ENCODE assay signal across 19 cellular contexts in the genomic region with DNA sequence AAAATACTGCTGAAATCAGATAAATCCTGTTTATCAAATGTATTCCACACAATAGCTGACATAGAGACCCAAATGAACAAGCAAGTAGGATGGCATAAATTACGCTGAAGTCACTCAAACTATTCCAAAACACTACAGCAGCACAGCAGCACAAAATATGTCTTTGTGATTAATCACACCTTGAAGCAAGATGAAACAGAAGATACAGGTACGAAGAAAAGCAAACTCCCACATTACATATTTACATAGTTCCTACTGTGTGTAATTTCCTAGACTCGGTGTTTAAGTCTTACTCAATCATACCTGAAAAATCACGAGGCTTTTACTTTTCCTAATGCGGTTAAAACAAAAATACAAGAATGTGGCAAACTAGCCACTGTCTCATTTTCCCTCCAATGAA. TPM values are rescaled to one million over a fixed set of nuclear protein-coding genes. Genes with fewer than 3 reads are reported as not detected.
A peak's percentile ranks its signal among the peaks of the same experiment; 100 is the strongest.
DNase-seq lines count a peak whose midpoint lies in the region; ATAC-seq, FAIRE-seq and TF ChIP-seq lines count a peak whose summit lies in the region.
"Had no signal": no experiment of that assay in that cellular context is flagged by ENCODE, and none has a peak within 500 bp of the region (broad histone marks: within the 10 kb centered on the region; RNA-seq: fewer than 3 reads in every experiment).

No MANE protein-coding gene starts in this region.

- H3K9ac ChIP-seq in smooth muscle cell (ENCODE audit: low read depth), result no peak overlapping the region

- H3K9me3 Mint-ChIP-seq in activated naive CD8-positive, alpha-beta T cell (ENCODE audit: low read depth), result no peaks in the 10 kb centered on the region
- no peaks in the 10 kb centered on the region for H3K9me3 Mint-ChIP-seq in activated naive CD8-positive, alpha-beta T cell treated with anti-CD3 and anti-CD28 coated beads, Interleukin-2, amount 50 U/mL, for 24 hours
- no peaks in the 10 kb centered on the region for H3K9me3 Mint-ChIP-seq in dendritic cell treated with granulocyte-macrophage colony-stimulating factor and Interleukin-4, amounts not matched to agents 40 ng/mL and 50 ng/mL, for 4 days
- H3K9me3 Mint-ChIP-seq: HFFc6 had no signal

- TF ChIP-seq CTCF in HL-60 (IDR thresholded peaks at IDR 0.05; ENCODE audit: insufficient read depth, low read length) (no peak), smooth muscle cell (IDR thresholded peaks at IDR 0.05; ENCODE audit: borderline replicate concordance, insufficient read depth, poor library complexity, severe bottlenecking) (no peak), lower lobe of right lung (IDR thresholded peaks at IDR 0.05) (no peak)

- FAIRE-seq in frontal cortex (lab: Jason Lieb, UNC), result no peak
- FAIRE-seq: H1 had no signal

- no peak for DNase-seq in activated naive CD8-positive, alpha-beta T cell treated with anti-CD3 and anti-CD28 coated beads, Interleukin-2, amount 50 U/mL, for 24 hours
- DNase-seq in HL-60 (ENCODE audit: low read depth in 1 of 2, low spot score in 1 of 2) (no peak), smooth muscle cell (lab: John Stamatoyannopoulos, UW; ENCODE audit: unreplicated experiment) (no peak), OCI-M1 (lab: John Stamatoyannopoulos, UW) (no peak), frontal cortex (ENCODE audit: low spot score in 2 of 2) (no peak), lower lobe of right lung (no peak)
- DNase-seq: ACHN, DMS 273 treated with DMSO at 0.1 percent for 48 hours, HFFc6, Kasumi-1, NCI-H187 treated with DMSO at 0.1 percent for 48 hours, NCI-H2171, NCI-H82, Peyer's patch, SHP77 treated with DMSO at 0.1 percent for 48 hours had no signal

- H3K4me3 ChIP-seq in HL-60 (replicated peaks; ENCODE audit: insufficient read depth, low read length) (no peak overlapping the region), smooth muscle cell (no peak overlapping the region), lower lobe of right lung (no peak overlapping the region)
- H3K4me3 ChIP-seq: Peyer's patch had no signal

- WGBS in smooth muscle cell (ENCODE audit: low lambda C conversion rate), result 83% methylated on average over 5 of the region's 5 CpGs

- H3K4me2 ChIP-seq in smooth muscle cell, result no peak overlapping the region

- no peaks in the 10 kb centered on the region for H3K36me3 ChIP-seq in smooth muscle cell (ENCODE audit: low read depth)
- no peaks in the 10 kb centered on the region for H3K36me3 ChIP-seq in lower lobe of right lung
- H3K36me3 ChIP-seq: Peyer's patch had no signal

- no peaks in the 10 kb centered on the region for H3K27me3 Mint-ChIP-seq in activated naive CD8-positive, alpha-beta T cell
- H3K27me3 Mint-ChIP-seq in activated naive CD8-positive, alpha-beta T cell treated with anti-CD3 and anti-CD28 coated beads, Interleukin-2, amount 50 U/mL, for 24 hours, result no peaks in the 10 kb centered on the region
- no peaks in the 10 kb centered on the region for H3K27me3 Mint-ChIP-seq in dendritic cell treated with granulocyte-macrophage colony-stimulating factor and Interleukin-4, amounts not matched to agents 40 ng/mL and 50 ng/mL, for 4 days
- H3K27me3 Mint-ChIP-seq: B cell had no signal

- no peak overlapping the region for H2AFZ ChIP-seq in smooth muscle cell (ENCODE audit: low read depth)

- ATAC-seq in activated naive CD8-positive, alpha-beta T cell treated with anti-CD3 and anti-CD28 coated beads, Interleukin-2, amount 50 U/mL, for 24 hours, result no peak
- ATAC-seq in lower lobe of right lung, result no peak

- peak overlapping the region; percentile 76 for H3K27ac Mint-ChIP-seq in activated naive CD8-positive, alpha-beta T cell
- H3K27ac Mint-ChIP-seq in activated naive CD8-positive, alpha-beta T cell treated with anti-CD3 and anti-CD28 coated beads, Interleukin-2, amount 50 U/mL, for 24 hours, result no peak overlapping the region
- peak overlapping the region; percentile 17 for H3K27ac Mint-ChIP-seq in dendritic cell treated with granulocyte-macrophage colony-stimulating factor and Interleukin-4, amounts not matched to agents 40 ng/mL and 50 ng/mL, for 4 days
- H3K27ac Mint-ChIP-seq: B cell, HFFc6 had no signal

- peaks cover 25% of the 10 kb centered on the region for H3K36me3 Mint-ChIP-seq in activated naive CD8-positive, alpha-beta T cell
- peaks cover 36% of the 10 kb centered on the region for H3K36me3 Mint-ChIP-seq in activated naive CD8-positive, alpha-beta T cell treated with anti-CD3 and anti-CD28 coated beads, Interleukin-2, amount 50 U/mL, for 24 hours (ENCODE audit: low read depth)
- H3K36me3 Mint-ChIP-seq in dendritic cell treated with granulocyte-macrophage colony-stimulating factor and Interleukin-4, amounts not matched to agents 40 ng/mL and 50 ng/mL, for 4 days (ENCODE audit: low read depth), result peaks cover 26% of the 10 kb centered on the region

- no peak overlapping the region for H3K4me3 Mint-ChIP-seq in activated naive CD8-positive, alpha-beta T cell
- H3K4me3 Mint-ChIP-seq in activated naive CD8-positive, alpha-beta T cell treated with anti-CD3 and anti-CD28 coated beads, Interleukin-2, amount 50 U/mL, for 24 hours, result no peak overlapping the region
- no peak overlapping the region for H3K4me3 Mint-ChIP-seq in dendritic cell treated with granulocyte-macrophage colony-stimulating factor and Interleukin-4, amounts not matched to agents 40 ng/mL and 50 ng/mL, for 4 days
- H3K4me3 Mint-ChIP-seq: B cell, HFFc6 had no signal

- no peaks in the 10 kb centered on the region for H3K9me3 ChIP-seq in smooth muscle cell (replicated peaks; ENCODE audit: low read depth)
- H3K9me3 ChIP-seq in lower lobe of right lung, result no peaks in the 10 kb centered on the region
- H3K9me3 ChIP-seq: Peyer's patch had no signal

- peaks cover 98% of the 10 kb centered on the region for H3K79me2 ChIP-seq in smooth muscle cell (ENCODE audit: low read depth)

- H3K4me1 ChIP-seq in smooth muscle cell (ENCODE audit: low read depth) (peaks cover 8% of the 10 kb centered on the region), lower lobe of right lung (peaks cover 30% of the 10 kb centered on the region)
- H3K4me1 ChIP-seq: Peyer's patch had no signal

- H3F3A ChIP-seq in smooth muscle cell (ENCODE audit: low read depth), result peaks cover 41% of the 10 kb centered on the region

- H3K27ac ChIP-seq in HL-60 (replicated peaks) (0 out of 2 replicates have a peak overlapping the region, but pooled peaks have one; percentile 7), smooth muscle cell (ENCODE audit: low read depth) (peak overlapping the region; percentile 31), lower lobe of right lung (no peak overlapping the region)
- H3K27ac ChIP-seq: Peyer's patch had no signal

- intact Hi-C loops in dendritic cell treated with granulocyte-macrophage colony-stimulating factor and Interleukin-4, amounts not matched to agents 40 ng/mL and 50 ng/mL, for 4 days (cut with micrococcal nuclease), result no loop called here
- intact Hi-C loops in lower lobe of right lung (cut with DNase I), result no loop called here

- H3K4me1 Mint-ChIP-seq in activated naive CD8-positive, alpha-beta T cell (ENCODE audit: low read depth), result peaks cover 84% of the 10 kb centered on the region
- peaks cover 78% of the 10 kb centered on the region for H3K4me1 Mint-ChIP-seq in activated naive CD8-positive, alpha-beta T cell treated with anti-CD3 and anti-CD28 coated beads, Interleukin-2, amount 50 U/mL, for 24 hours
- H3K4me1 Mint-ChIP-seq in dendritic cell treated with granulocyte-macrophage colony-stimulating factor and Interleukin-4, amounts not matched to agents 40 ng/mL and 50 ng/mL, for 4 days (ENCODE audit: low read depth), result peaks cover 69% of the 10 kb centered on the region

- peaks cover 98% of the 10 kb centered on the region for H4K20me1 ChIP-seq in smooth muscle cell (ENCODE audit: low read depth)

- H3K27me3 ChIP-seq in HL-60 (ENCODE audit: insufficient read depth, poor library complexity, severe bottlenecking), result no peaks in the 10 kb centered on the region
- H3K27me3 ChIP-seq in smooth muscle cell (ENCODE audit: low read depth), result no peaks in the 10 kb centered on the region
- H3K27me3 ChIP-seq in lower lobe of right lung (ENCODE audit: low read depth), result no peaks in the 10 kb centered on the region
- H3K27me3 ChIP-seq: Peyer's patch had no signal

RNA-seq across cellular contexts. Expression of a gene that starts 38.3 kb away (rescaled TPM):
- total RNA-seq in smooth muscle cell, result 123 and 155 TPM in 2 replicates
- polyA plus RNA-seq in smooth muscle cell, result 71.8 and 106 TPM in 2 replicates
- 22.8 TPM for total RNA-seq in frontal cortex
- 25.6 TPM for total RNA-seq in lower lobe of right lung
